In genomic region chr19:6045108-6045507, GRCh38 we compare ENCODE assay signal across 31 cellular contexts.
"Had no signal": no experiment of that assay in that cellular context is flagged by ENCODE, and none has a peak within 500 bp of the region (broad histone marks: within the 10 kb centered on the region; RNA-seq: fewer than 3 reads in every experiment).

No MANE protein-coding gene starts in this region.

- H3K4me2 ChIP-seq: SK-N-SH had no signal

- H3K4me3 Mint-ChIP-seq: activated CD4-positive, alpha-beta T cell treated with anti-CD3 and anti-CD28 coated beads, Interleukin-2, amount 10 ng/mL, durations not matched to agents 24 days and 14 days; activated CD8-positive, alpha-beta T cell treated with anti-CD3 and anti-CD28 coated beads for 36 hours; activated naive CD4-positive, alpha-beta T cell treated with anti-CD3 and anti-CD28 coated beads, Interleukin-2, amount 10 ng/mL, durations not matched to agents 7 days and 5 days; activated naive CD8-positive, alpha-beta T cell treated with anti-CD3 and anti-CD28 coated beads, Interleukin-2, amount 10 ng/mL, durations not matched to agents 7 days and 5 days; activated T-helper 1 cell treated with anti-CD3 and anti-CD28 coated beads, Interleukin-12 subunit alpha, Interleukin-12 subunit beta, Interleukin-2, Interleukin-4 antibody, amounts not matched to agents 30 ng/mL and 10 ng/mL and 1 ng/mL, durations not matched to agents 14 hours and 24 hours and 36 hours; brain; dendritic cell treated with granulocyte-macrophage colony-stimulating factor and Interleukin-4, amounts not matched to agents 40 ng/mL and 50 ng/mL, for 4 days; naive B cell; nephron progenitor cell; T-helper 1 cell treated with Interleukin-12 subunit alpha and Interleukin-12 subunit beta and Interleukin-4 antibody, amounts not matched to agents 30 μg/mL and 1 μg/mL, for 36 hours had no signal

- H3K27me3 Mint-ChIP-seq: activated CD4-positive, alpha-beta T cell treated with anti-CD3 and anti-CD28 coated beads, Interleukin-2, amount 10 ng/mL, durations not matched to agents 24 days and 14 days; activated CD8-positive, alpha-beta T cell treated with anti-CD3 and anti-CD28 coated beads for 36 hours; activated naive CD8-positive, alpha-beta T cell treated with anti-CD3 and anti-CD28 coated beads, Interleukin-2, amount 10 ng/mL, durations not matched to agents 7 days and 5 days; dendritic cell treated with granulocyte-macrophage colony-stimulating factor and Interleukin-4, amounts not matched to agents 40 ng/mL and 50 ng/mL, for 4 days had no signal

- H3K9me3 ChIP-seq: ascending aorta, gastrocnemius medialis, left ventricle myocardium inferior, right lobe of liver, SK-N-SH, thoracic aorta, upper lobe of left lung had no signal

- H3K4me3 ChIP-seq: ascending aorta, gastrocnemius medialis, left ventricle myocardium inferior, right lobe of liver, skin epidermis, thoracic aorta, upper lobe of left lung had no signal

- ATAC-seq: activated CD8-positive, alpha-beta T cell treated with anti-CD3 and anti-CD28 coated beads for 36 hours; gastrocnemius medialis; right lobe of liver; stimulated activated naive CD8-positive, alpha-beta T cell treated with anti-CD3 and anti-CD28 coated beads, Interleukin-15, Interleukin-2, amounts not matched to agents 100 U/mL and 50 U/mL, for 24 hours had no signal

- H3K27ac Mint-ChIP-seq: activated CD4-positive, alpha-beta T cell treated with anti-CD3 and anti-CD28 coated beads, Interleukin-2, amount 10 ng/mL, durations not matched to agents 24 days and 14 days; activated CD8-positive, alpha-beta T cell treated with anti-CD3 and anti-CD28 coated beads for 36 hours; activated naive CD4-positive, alpha-beta T cell treated with anti-CD3 and anti-CD28 coated beads, Interleukin-2, amount 10 ng/mL, durations not matched to agents 7 days and 5 days; activated naive CD8-positive, alpha-beta T cell treated with anti-CD3 and anti-CD28 coated beads, Interleukin-2, amount 10 ng/mL, durations not matched to agents 7 days and 5 days; activated T-helper 1 cell treated with anti-CD3 and anti-CD28 coated beads, Interleukin-12 subunit alpha, Interleukin-12 subunit beta, Interleukin-2, Interleukin-4 antibody, amounts not matched to agents 30 ng/mL and 10 ng/mL and 1 ng/mL, durations not matched to agents 14 hours and 24 hours and 36 hours; dendritic cell treated with granulocyte-macrophage colony-stimulating factor and Interleukin-4, amounts not matched to agents 40 ng/mL and 50 ng/mL, for 4 days; nephron progenitor cell; T-helper 1 cell treated with Interleukin-12 subunit alpha and Interleukin-12 subunit beta and Interleukin-4 antibody, amounts not matched to agents 30 μg/mL and 1 μg/mL, for 36 hours had no signal

- DNase-seq: activated CD4-positive, alpha-beta T cell treated with anti-CD3 and anti-CD28 coated beads, Interleukin-2, amount 10 ng/mL, durations not matched to agents 24 days and 14 days; activated CD8-positive, alpha-beta T cell treated with anti-CD3 and anti-CD28 coated beads for 36 hours; activated effector memory CD4-positive, alpha-beta T cell treated with anti-CD3 and anti-CD28 coated beads, Interleukin-2, amount 50 U/mL, for 16 hours; activated naive CD4-positive, alpha-beta T cell treated with anti-CD3 and anti-CD28 coated beads, Interleukin-2, amount 10 ng/mL, durations not matched to agents 7 days and 5 days; activated naive CD8-positive, alpha-beta T cell treated with anti-CD3 and anti-CD28 coated beads, Interleukin-2, amount 10 ng/mL, durations not matched to agents 7 days and 5 days; activated T-cell treated with anti-CD3 and anti-CD28 coated beads, Interleukin-2, amount 50 U/mL, for 1 hour; caudate nucleus; effector CD8-positive, alpha-beta T cell; gastrocnemius medialis; glutamatergic neuron; left ventricle myocardium inferior; naive B cell; nephron progenitor cell; nucleus accumbens; SK-N-SH; stimulated activated CD4-positive, alpha-beta T cell treated with anti-CD3 and anti-CD28 coated beads, Interleukin-12 subunit alpha, Interleukin-12 subunit beta, amount 100 ng/mL, for 4 hours; stimulated activated CD4-positive, alpha-beta T cell treated with anti-CD3 and anti-CD28 coated beads, Interleukin-4, amount 100 ng/mL, for 1 hour; stimulated activated naive CD8-positive, alpha-beta T cell treated with anti-CD3 and anti-CD28 coated beads, Interleukin-15, Interleukin-2, amounts not matched to agents 100 U/mL and 50 U/mL, for 24 hours; SW 1271; T-helper 9 cell; upper lobe of left lung had no signal

- H3K27ac ChIP-seq: ascending aorta, epithelial cell of prostate, gastrocnemius medialis, left ventricle myocardium inferior, right lobe of liver, skin epidermis, thoracic aorta, upper lobe of left lung, VCaP had no signal

- H3K36me3 ChIP-seq: gastrocnemius medialis, right lobe of liver had no signal

- H3K9me3 Mint-ChIP-seq: activated CD4-positive, alpha-beta T cell treated with anti-CD3 and anti-CD28 coated beads, Interleukin-2, amount 10 ng/mL, durations not matched to agents 24 days and 14 days; activated CD8-positive, alpha-beta T cell treated with anti-CD3 and anti-CD28 coated beads for 36 hours; activated naive CD4-positive, alpha-beta T cell treated with anti-CD3 and anti-CD28 coated beads, Interleukin-2, amount 10 ng/mL, durations not matched to agents 7 days and 5 days; activated naive CD8-positive, alpha-beta T cell treated with anti-CD3 and anti-CD28 coated beads, Interleukin-2, amount 10 ng/mL, durations not matched to agents 7 days and 5 days; activated T-helper 1 cell treated with anti-CD3 and anti-CD28 coated beads, Interleukin-12 subunit alpha, Interleukin-12 subunit beta, Interleukin-2, Interleukin-4 antibody, amounts not matched to agents 30 ng/mL and 10 ng/mL and 1 ng/mL, durations not matched to agents 14 hours and 24 hours and 36 hours; T-helper 1 cell treated with Interleukin-12 subunit alpha and Interleukin-12 subunit beta and Interleukin-4 antibody, amounts not matched to agents 30 μg/mL and 1 μg/mL, for 36 hours had no signal

- H3K36me3 Mint-ChIP-seq: activated naive CD4-positive, alpha-beta T cell treated with anti-CD3 and anti-CD28 coated beads, Interleukin-2, amount 10 ng/mL, durations not matched to agents 7 days and 5 days; activated naive CD8-positive, alpha-beta T cell treated with anti-CD3 and anti-CD28 coated beads, Interleukin-2, amount 10 ng/mL, durations not matched to agents 7 days and 5 days; brain; naive B cell had no signal

- H3K27me3 ChIP-seq: ascending aorta, gastrocnemius medialis, right lobe of liver, upper lobe of left lung had no signal

- H3K9me2 ChIP-seq: SK-N-SH had no signal
